In genomic region chr2:109871129-109871751, GRCh38 we compare ENCODE assay signal across 7 cellular contexts. TPM values are rescaled to one million over a fixed set of nuclear protein-coding genes. Genes with fewer than 3 reads are reported as not detected.
A peak's percentile ranks its signal among the peaks of the same experiment; 100 is the strongest.
DNase-seq lines count a peak whose midpoint lies in the region; ATAC-seq, FAIRE-seq and TF ChIP-seq lines count a peak whose summit lies in the region.
"Not testable (repeated sequence)": the region's sequence is repeated elsewhere in the genome, so short reads cannot be mapped to it uniquely, and the experiment has no call there.

No MANE protein-coding gene starts in this region.

- ATAC-seq in GM18867 (IDR thresholded peaks at IDR 0.05; ENCODE audit: unreplicated experiment) (peak; percentile 91), GM21390 (IDR thresholded peaks at IDR 0.05; ENCODE audit: unreplicated experiment) (peak; percentile 84), HG02678 (IDR thresholded peaks at IDR 0.05; ENCODE audit: unreplicated experiment) (peak; percentile 79), HG03108 (IDR thresholded peaks at IDR 0.05; ENCODE audit: unreplicated experiment) (peak; percentile 89), PC-3 (peak; percentile 81), HepG2 (peak; percentile 99)
- peak; percentile 69 for ATAC-seq in activated naive CD8-positive, alpha-beta T cell treated with anti-CD3 and anti-CD28 coated beads, Interleukin-2, amount 50 U/mL, for 24 hours

- H4K20me1 ChIP-seq in PC-3 (ENCODE audit: low read length); HepG2 (ENCODE audit: insufficient read depth, low read length): not testable (repeated sequence)

- H3K9me2 ChIP-seq in PC-3 (replicated peaks; ENCODE audit: low read length), result not testable (repeated sequence)

- H3F3A ChIP-seq in PC-3 (ENCODE audit: low read length, unreplicated experiment), result not testable (repeated sequence)

- not testable (repeated sequence) for TF ChIP-seq CTCF in PC-3 (conservative IDR thresholded peaks at IDR 0.05; ENCODE audit: low read depth, low read length); HepG2 (CRISPR knock-in tag; IDR thresholded peaks at IDR 0.05)

- in situ Hi-C loops in HepG2 (cut with HindIII; ENCODE audit: extremely low pct_ligation_motif_present, low pct_unique_long_range_greater_than_20kb), result not testable (repeated sequence)

- H3K36me3 Mint-ChIP-seq in activated naive CD8-positive, alpha-beta T cell treated with anti-CD3 and anti-CD28 coated beads, Interleukin-2, amount 50 U/mL, for 24 hours (ENCODE audit: low read depth), result not testable (repeated sequence)

- H3K9me3 ChIP-seq in PC-3 (ENCODE audit: low read length); HepG2 (ENCODE audit: low read length): not testable (repeated sequence)

- CTCF ChIA-PET in PC-3 (lab: Charles Lee); HepG2 (lab: Yijun Ruan, JAX; ENCODE audit: low intra/inter-chr PET ratio, low total read pairs): not testable (repeated sequence)

- not testable (repeated sequence) for H3K4me3 ChIP-seq in PC-3 (ENCODE audit: low read length); HepG2 (replicated peaks in 1 of 3; ENCODE audit: insufficient read depth in 1 of 3, low read depth in 2 of 3, low read length in 3 of 3)

- H3K4me1 ChIP-seq in PC-3 (ENCODE audit: insufficient read depth, low read length); HepG2 (ENCODE audit: insufficient read depth, low read length): not testable (repeated sequence)

- BruUV-seq in PC-3 (replicated peaks; lab: Mats Ljungman, UMichigan); HepG2 (replicated peaks; lab: Mats Ljungman, UMichigan): not testable (repeated sequence)

- not testable (repeated sequence) for DNase-seq in PC-3; activated naive CD8-positive, alpha-beta T cell treated with anti-CD3 and anti-CD28 coated beads, Interleukin-2, amount 50 U/mL, for 24 hours; HepG2 (ENCODE audit: low spot score)

- not testable (repeated sequence) for H3K79me2 ChIP-seq in PC-3 (ENCODE audit: low read length); HepG2 (ENCODE audit: insufficient read depth, low read length)

- not testable (repeated sequence) for H3K4me1 Mint-ChIP-seq in activated naive CD8-positive, alpha-beta T cell treated with anti-CD3 and anti-CD28 coated beads, Interleukin-2, amount 50 U/mL, for 24 hours

- WGBS in HepG2 (ENCODE audit: low lambda C conversion rate), result no CpG with 5 or more reads among the region's 8 CpGs

- H3K27ac Mint-ChIP-seq in activated naive CD8-positive, alpha-beta T cell treated with anti-CD3 and anti-CD28 coated beads, Interleukin-2, amount 50 U/mL, for 24 hours, result not testable (repeated sequence)

- not testable (repeated sequence) for FAIRE-seq in HepG2 (lab: Jason Lieb, UNC)

- not testable (repeated sequence) for H3K27me3 Mint-ChIP-seq in activated naive CD8-positive, alpha-beta T cell treated with anti-CD3 and anti-CD28 coated beads, Interleukin-2, amount 50 U/mL, for 24 hours

- POLR2A ChIA-PET in PC-3 (lab: Charles Lee; ENCODE audit: unreplicated experiment); HepG2 (lab: Yijun Ruan, JAX): not testable (repeated sequence)

- H3K9ac ChIP-seq in PC-3 (ENCODE audit: low read length); HepG2 (ENCODE audit: insufficient read depth, low read depth, low read length): not testable (repeated sequence)

- H3K9me3 Mint-ChIP-seq in activated naive CD8-positive, alpha-beta T cell treated with anti-CD3 and anti-CD28 coated beads, Interleukin-2, amount 50 U/mL, for 24 hours, result not testable (repeated sequence)

- not testable (repeated sequence) for H3K27ac ChIP-seq in PC-3 (ENCODE audit: low read length); HepG2 (ENCODE audit: extremely low read length, insufficient read depth, low read length)

- H3K4me3 Mint-ChIP-seq in activated naive CD8-positive, alpha-beta T cell treated with anti-CD3 and anti-CD28 coated beads, Interleukin-2, amount 50 U/mL, for 24 hours, result not testable (repeated sequence)

- not testable (repeated sequence) for H2AFZ ChIP-seq in PC-3 (ENCODE audit: low read length); HepG2 (ENCODE audit: low read length)

- intact Hi-C loops in PC-3 (cut with micrococcal nuclease); HepG2 (cut with micrococcal nuclease; ENCODE audit: unreplicated experiment): not testable (repeated sequence)

- not testable (repeated sequence) for H3K4me2 ChIP-seq in PC-3 (ENCODE audit: low read length); HepG2 (ENCODE audit: low read depth, low read length)

- not testable (repeated sequence) for H3K27me3 ChIP-seq in PC-3 (ENCODE audit: low read length); HepG2 (ENCODE audit: control insufficient read depth in 1 of 2, insufficient read depth in 2 of 2, low read length in 2 of 2)

- H3K36me3 ChIP-seq in PC-3 (ENCODE audit: low read depth, low read length); HepG2 (replicated peaks in 1 of 2; ENCODE audit: control insufficient read depth in 1 of 2, insufficient read depth in 2 of 2, low read length in 2 of 2): not testable (repeated sequence)

- not testable (repeated sequence) for TF ChIP-seq POLR2A in HepG2 (IDR thresholded peaks at IDR 0.05; ENCODE audit: insufficient read depth in 1 of 2, low read depth in 2 of 2, low read length in 2 of 2)

- TF ChIP-seq RAD21 in HepG2 (CRISPR knock-in tag; IDR thresholded peaks at IDR 0.05), result not testable (repeated sequence)

- not testable (repeated sequence) for TF ChIP-seq EP300 in HepG2 (IDR thresholded peaks at IDR 0.05; ENCODE audit: low read depth in 2 of 2, low read length in 2 of 2); HepG2 (CRISPR knock-in tag; IDR thresholded peaks at IDR 0.05; ENCODE audit: borderline replicate concordance)

RNA-seq across cellular contexts. Expression of gene LIMS3, which starts 27.2 kb away (rescaled TPM):
- 0.26 TPM in 1 of 2 replicates, not detected in the other for total RNA-seq in PC-3 (2014; rRNA removed)
- 0.69 and 1.3 TPM in 2 replicates for total RNA-seq in HepG2 (2016; rRNA removed; fragmentation: Illumina TruSeq; extraction: Trizol)
- total RNA-seq in HepG2 (2016; cell fraction: cytosol; rRNA removed; fragmentation: Illumina TruSeq; extraction: Trizol; ENCODE audit: low read depth), result not detected in 2 replicates
- total RNA-seq in HepG2 (2016; cell fraction: insoluble cytoplasmic fraction; rRNA removed; fragmentation: Illumina TruSeq; extraction: Trizol), result 0.28 and 1.1 TPM in 2 replicates
- 0.25 TPM in 1 of 2 replicates, not detected in the other for total RNA-seq in HepG2 (2016; cell fraction: membrane; rRNA removed; fragmentation: Illumina TruSeq; extraction: Trizol)
- 0.38 TPM in 1 of 2 replicates, not detected in the other for total RNA-seq in HepG2 (2016; cell fraction: nucleus; rRNA removed; fragmentation: Illumina TruSeq; extraction: Trizol)
- polyA plus RNA-seq in HepG2 (2011; rRNA removed), result 2.2 TPM in 1 of 2 replicates, not detected in the other
- 0.35 and 0.44 TPM in 2 replicates for polyA plus RNA-seq in HepG2 (2011; cell fraction: cytosol; rRNA removed)
- polyA plus RNA-seq in HepG2 (2011; cell fraction: nucleus; rRNA removed), result 0.29 and 0.59 TPM in 2 replicates
- 1.6 and 2.9 TPM in 2 replicates for polyA plus RNA-seq in HepG2 (2012)
- 0.12 and 0.37 TPM in 2 replicates for polyA plus RNA-seq in HepG2 (2016; cell fraction: cytosol; fragmentation: Illumina TruSeq; extraction: Trizol; ENCODE audit: low read depth)
- 1.0 and 1.4 TPM in 2 replicates for polyA plus RNA-seq in HepG2 (2016; cell fraction: insoluble cytoplasmic fraction; fragmentation: Illumina TruSeq; extraction: Trizol; ENCODE audit: low read depth)
- polyA plus RNA-seq in HepG2 (2016; cell fraction: membrane; fragmentation: Illumina TruSeq; extraction: Trizol; ENCODE audit: low read depth), result 0.39 TPM in 1 of 2 replicates, not detected in the other
- polyA plus RNA-seq in HepG2 (2016; cell fraction: nucleus; fragmentation: Illumina TruSeq; extraction: Trizol; ENCODE audit: insufficient read depth, low read depth), result 0.32 and 1.3 TPM in 2 replicates
- polyA minus RNA-seq in HepG2 (2011; rRNA and poly(A)+ RNA removed; ENCODE audit: low replicate concordance), result 1.2 TPM in 1 of 2 replicates, not detected in the other
- not detected in 2 replicates for polyA minus RNA-seq in HepG2 (2011; cell fraction: cytosol; rRNA and poly(A)+ RNA removed)
- polyA minus RNA-seq in HepG2 (2011; cell fraction: nucleus; rRNA and poly(A)+ RNA removed), result 1.5 and 4.4 TPM in 2 replicates
